Comparison of ENCODE assay signal across 8 cellular contexts in the genomic region with DNA sequence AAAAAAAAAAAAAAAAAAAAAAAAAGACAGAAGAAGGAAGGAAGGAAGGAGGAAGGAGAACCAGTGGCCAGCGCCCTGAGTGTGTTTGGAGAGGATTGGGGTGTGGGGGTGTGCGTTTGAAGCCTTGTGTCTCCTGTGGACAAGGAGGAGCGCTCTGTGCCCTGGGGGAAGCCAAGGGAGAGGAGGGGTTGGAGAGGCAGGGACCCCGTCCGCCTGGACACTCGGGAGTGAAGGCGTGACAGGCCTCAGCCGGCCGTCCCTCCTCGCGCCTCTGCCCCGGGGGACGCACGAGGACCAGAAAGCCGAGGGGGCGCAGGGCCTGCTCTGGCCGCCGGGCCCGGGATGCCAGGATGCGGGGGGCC. TPM values are rescaled to one million over a fixed set of nuclear protein-coding genes. Genes with fewer than 3 reads are reported as not detected.
A peak's percentile ranks its signal among the peaks of the same experiment; 100 is the strongest.
DNase-seq lines count a peak whose midpoint lies in the region; ATAC-seq and TF ChIP-seq lines count a peak whose summit lies in the region.

No MANE protein-coding gene starts in this region.

- no peak for TF ChIP-seq CTCF in A673 (conservative IDR thresholded peaks at IDR 0.05; ENCODE audit: low read depth, low read length)
- no peak for TF ChIP-seq CTCF in tibial nerve (IDR thresholded peaks at IDR 0.05)
- TF ChIP-seq CTCF in RWPE1 (conservative IDR thresholded peaks at IDR 0.05; ENCODE audit: low read depth): no peak

- H3K9me3 Mint-ChIP-seq in activated T-helper 17 cell treated with anti-CD3 and anti-CD28 coated beads, Interleukin-2, amount 50 U/mL, for 72 hours: peaks cover 4% of the 10 kb centered on the region

- H3K4me1 ChIP-seq in A673 (ENCODE audit: insufficient read depth, low read length, poor library complexity, severe bottlenecking) (no peaks in the 10 kb centered on the region), tibial nerve (peaks cover 0 to 38% (median 8%) of the 10 kb centered on the region in 4 donors)

- 17 to 28% methylated on average over 10 to 17 of the region's 20 CpGs for WGBS in tibial nerve, 2 donors

- H3K36me3 ChIP-seq in A673 (ENCODE audit: insufficient read depth, low read length, poor library complexity, severe bottlenecking) (no peaks in the 10 kb centered on the region), H7 (replicated peaks; ENCODE audit: control insufficient read depth, insufficient read depth, low read length) (no peaks in the 10 kb centered on the region), tibial nerve (no peaks in the 10 kb centered on the region)

- no peaks in the 10 kb centered on the region for H3K27me3 Mint-ChIP-seq in activated T-helper 17 cell treated with anti-CD3 and anti-CD28 coated beads, Interleukin-2, amount 50 U/mL, for 72 hours

- H3K9me3 ChIP-seq in A673 (ENCODE audit: low read depth, low read length, poor library complexity, severe bottlenecking): no peaks in the 10 kb centered on the region
- H3K9me3 ChIP-seq in tibial nerve: no peaks in the 10 kb centered on the region

- no peak for ATAC-seq in activated T-helper 17 cell treated with anti-CD3 and anti-CD28 coated beads, Interleukin-2, amount 50 U/mL, for 72 hours (replicated peaks)
- peak; percentile 2 for ATAC-seq in left colon
- no peak for ATAC-seq in GM19463 (IDR thresholded peaks at IDR 0.05; ENCODE audit: unreplicated experiment)

- H3K27ac ChIP-seq in A673 (ENCODE audit: low read depth, low read length, poor library complexity, severe bottlenecking): no peak overlapping the region
- H3K27ac ChIP-seq in tibial nerve: peak overlapping the region; percentile 17 to 81 (median 77)
- H3K27ac ChIP-seq in RWPE1: no peak overlapping the region

- TF ChIP-seq POLR2A in tibial nerve (IDR thresholded peaks at IDR 0.05): no peak

- H3K36me3 Mint-ChIP-seq in activated T-helper 17 cell treated with anti-CD3 and anti-CD28 coated beads, Interleukin-2, amount 50 U/mL, for 72 hours (ENCODE audit: low read depth): no peaks in the 10 kb centered on the region

- TF ChIP-seq EP300 in tibial nerve (IDR thresholded peaks at IDR 0.05): no peak

- peaks cover 19% of the 10 kb centered on the region for H3K4me1 Mint-ChIP-seq in activated T-helper 17 cell treated with anti-CD3 and anti-CD28 coated beads, Interleukin-2, amount 50 U/mL, for 72 hours

- CTCF ChIA-PET in A673 (lab: Charles Lee): no interaction called here
- CTCF ChIA-PET in RWPE1 (lab: Yijun Ruan, JAX): interaction anchor here (0.6 to 2.3 kb wide), 2 partner anchors 37 to 54 kb away, joined by 3 to 9 read pairs; no protein-coding TSS in a partner anchor

- H3K4me3 ChIP-seq in A673 (ENCODE audit: low read depth, low read length, poor library complexity, severe bottlenecking): peak overlapping the region; percentile 27
- H3K4me3 ChIP-seq in H7 (ENCODE audit: insufficient read depth, low read depth, low read length): peak overlapping the region; percentile 43
- peak overlapping the region; percentile 51 to 67 (median 61) for H3K4me3 ChIP-seq in tibial nerve

- POLR2A ChIA-PET in A673 (lab: Charles Lee; ENCODE audit: low non-redundant PET): no interaction called here
- POLR2A ChIA-PET in RWPE1 (lab: Yijun Ruan, JAX; ENCODE audit: low non-redundant PET): interaction anchor here (0.6 kb wide), 1 partner anchor 15 kb away, joined by 3 read pairs; no protein-coding TSS in a partner anchor

- no peak overlapping the region for H3K27ac Mint-ChIP-seq in activated T-helper 17 cell treated with anti-CD3 and anti-CD28 coated beads, Interleukin-2, amount 50 U/mL, for 72 hours

- H3K4me3 Mint-ChIP-seq in activated T-helper 17 cell treated with anti-CD3 and anti-CD28 coated beads, Interleukin-2, amount 50 U/mL, for 72 hours: peak overlapping the region; percentile 85

- no TSS peak for BruUV-seq in A673 (replicated peaks; lab: Mats Ljungman, UMichigan)

- DNase-seq in A673 (ENCODE audit: low spot score): no peak
- DNase-seq in H7: no peak
- peak in 1 of 2 donors; percentile 50 for DNase-seq in left colon
- no peak for DNase-seq in tibial nerve (ENCODE audit: low spot score in 2 of 2)
- no peak for DNase-seq in RWPE1 (ENCODE audit: low spot score)
- no peak for DNase-seq in SKM-1 (lab: John Stamatoyannopoulos, UW; ENCODE audit: unreplicated experiment)

- intact Hi-C loops in A673 (cut with micrococcal nuclease; ENCODE audit: unreplicated experiment) (no loop called here), left colon (cut with DNase I, micrococcal nuclease) (no loop called here)

- H3K27me3 ChIP-seq in A673 (replicated peaks; ENCODE audit: insufficient read depth, low read depth, low read length, poor library complexity): no peaks in the 10 kb centered on the region
- H3K27me3 ChIP-seq in H7 (ENCODE audit: control insufficient read depth, insufficient read depth, low read length): peaks cover 11% of the 10 kb centered on the region
- H3K27me3 ChIP-seq in tibial nerve: no peaks in the 10 kb centered on the region

RNA-seq across cellular contexts. Expression of a gene that starts 44.9 kb away (rescaled TPM):
- total RNA-seq in A673 (2021) (20.8 and 22.2 TPM in 2 replicates), left colon (10 to 100 TPM; 16.0 to 20.5 TPM), tibial nerve (10 to 100 TPM; 15.9 to 18.8 (median 17.4) TPM)
- 4.0 and 4.4 TPM in 2 replicates for total RNA-seq in H7 (2014; rRNA removed; shearing (Covaris generic))
- 10 to 100 TPM; 11.5 to 30.7 TPM for total RNA-seq in activated T-helper 17 cell treated with anti-CD3 and anti-CD28 coated beads, Interleukin-2, amount 50 U/mL, for 72 hours

Comparison
In these comparisons a context has a peak if more than half of its experiments do, and no peak if none do; other contexts are left out.
1. H3K27ac ChIP-seq: peak in tibial nerve (4 of 4); none in A673 (single experiment) and RWPE1 (single experiment).
2. Peak in every context shown above with its lines, with median percentiles within 50 percentile points of each other: H3K4me3 ChIP-seq.